Comparison of ENCODE assay signal across 2 cellular contexts in the genomic region with DNA sequence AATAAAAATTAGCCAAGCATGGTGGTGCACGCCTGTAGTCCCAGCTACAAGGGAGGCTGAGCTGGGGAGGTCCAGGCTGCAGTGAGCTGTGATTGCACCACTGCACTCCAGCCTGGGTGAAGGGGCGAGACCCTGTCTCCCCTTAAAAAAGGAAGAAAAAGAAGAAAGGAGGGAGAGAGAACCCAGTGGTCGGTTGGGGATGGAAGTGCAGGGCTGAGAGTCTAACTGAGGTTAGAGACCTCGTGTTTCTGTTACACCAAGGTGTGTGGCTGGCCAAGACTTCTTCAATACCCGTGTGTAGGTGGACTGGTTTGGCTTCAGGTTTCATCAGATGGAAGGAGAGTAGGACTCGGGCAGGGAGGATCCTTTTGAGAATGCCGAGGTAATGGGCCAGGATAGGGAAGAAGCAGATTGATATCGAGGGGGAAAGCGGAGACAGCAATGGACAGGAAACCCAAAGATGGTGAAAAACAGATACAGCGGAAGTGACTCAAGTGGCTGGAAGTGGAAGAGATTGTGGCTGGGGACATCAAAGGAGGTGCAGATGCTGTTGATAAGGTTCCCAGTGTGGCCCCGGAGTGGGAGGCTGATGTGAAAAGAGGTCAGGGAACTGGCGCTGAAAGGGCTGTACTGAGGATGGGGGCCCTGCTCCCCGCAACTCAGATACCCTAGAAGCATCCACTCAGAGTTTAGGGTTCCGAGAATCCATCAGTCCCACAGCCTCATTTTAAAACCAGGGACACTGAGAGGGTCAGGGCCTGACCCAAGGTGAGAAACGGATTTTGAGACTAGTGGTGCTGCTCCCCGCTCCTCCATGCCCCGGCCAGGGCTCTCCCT.
TF ChIP-seq lines count a peak whose summit lies in the region.

No MANE protein-coding gene starts in this region.

TF ChIP-seq in K562, 482 proteins besides CTCF, POLR2A, EP300 and RAD21 (continues in another document):
- TF ChIP-seq HES1 (IDR thresholded peaks at IDR 0.05; ENCODE audit: low read depth) (no peak), NUFIP1 (IDR thresholded peaks at IDR 0.05; ENCODE audit: partially characterized antibody) (no peak), ZC3H4 (CRISPR knock-in tag; IDR thresholded peaks at IDR 0.05; ENCODE audit: borderline replicate concordance) (no peak; the same call in 1 of the 2 replicates), NCOA4 (IDR thresholded peaks at IDR 0.05; ENCODE audit: partially characterized antibody) (no peak), ZBTB49 (CRISPR knock-in tag; IDR thresholded peaks at IDR 0.05; ENCODE audit: borderline replicate concordance) (no peak), RBM15 (IDR thresholded peaks at IDR 0.05; ENCODE audit: insufficient read depth, low read length) (no peak), CBFA2T2 (conservative IDR thresholded peaks at IDR 0.05) (peak; percentile 72), ZNF75A (CRISPR knock-in tag; IDR thresholded peaks at IDR 0.05) (no peak), ZBTB11 (CRISPR knock-in tag; IDR thresholded peaks at IDR 0.05) (peak in 2 of 3 experiments; percentile 64 to 90; a peak in 4 of 6 replicates), ZNF354B (CRISPR knock-in tag; IDR thresholded peaks at IDR 0.05) (no peak), ZNF764 (CRISPR knock-in tag; IDR thresholded peaks at IDR 0.05; ENCODE audit: low read depth) (peak; percentile 54; the same call in 1 of the 2 replicates), ZNF57 (CRISPR knock-in tag; IDR thresholded peaks at IDR 0.05) (no peak), DIDO1 (tag; IDR thresholded peaks at IDR 0.05; ENCODE audit: low read depth) (no peak), ZFP36 (IDR thresholded peaks at IDR 0.05; ENCODE audit: low read depth, low read length, partially characterized antibody) (peak; percentile 18)
- TF ChIP-seq, protein P1, sequence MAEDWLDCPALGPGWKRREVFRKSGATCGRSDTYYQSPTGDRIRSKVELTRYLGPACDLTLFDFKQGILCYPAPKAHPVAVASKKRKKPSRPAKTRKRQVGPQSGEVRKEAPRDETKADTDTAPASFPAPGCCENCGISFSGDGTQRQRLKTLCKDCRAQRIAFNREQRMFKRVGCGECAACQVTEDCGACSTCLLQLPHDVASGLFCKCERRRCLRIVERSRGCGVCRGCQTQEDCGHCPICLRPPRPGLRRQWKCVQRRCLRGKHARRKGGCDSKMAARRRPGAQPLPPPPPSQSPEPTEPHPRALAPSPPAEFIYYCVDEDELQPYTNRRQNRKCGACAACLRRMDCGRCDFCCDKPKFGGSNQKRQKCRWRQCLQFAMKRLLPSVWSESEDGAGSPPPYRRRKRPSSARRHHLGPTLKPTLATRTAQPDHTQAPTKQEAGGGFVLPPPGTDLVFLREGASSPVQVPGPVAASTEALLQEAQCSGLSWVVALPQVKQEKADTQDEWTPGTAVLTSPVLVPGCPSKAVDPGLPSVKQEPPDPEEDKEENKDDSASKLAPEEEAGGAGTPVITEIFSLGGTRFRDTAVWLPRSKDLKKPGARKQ (CRISPR knock-in tag; IDR thresholded peaks at IDR 0.05), result no peak

TF ChIP-seq in HEK293T, 16 proteins besides CTCF, POLR2A, EP300 and RAD21:
- no peak for TF ChIP-seq SP1 (IDR thresholded peaks at IDR 0.05)
- no peak for TF ChIP-seq SUZ12 (IDR thresholded peaks at IDR 0.05)
- no peak for TF ChIP-seq ZNF384 (IDR thresholded peaks at IDR 0.05)
- TF ChIP-seq PKNOX1 (IDR thresholded peaks at IDR 0.05), result no peak
- TF ChIP-seq NFRKB (IDR thresholded peaks at IDR 0.05), result no peak
- TF ChIP-seq CTBP1 (IDR thresholded peaks at IDR 0.05; ENCODE audit: borderline replicate concordance), result no peak
- TF ChIP-seq ARNT (IDR thresholded peaks at IDR 0.05), result no peak
- TF ChIP-seq TARDBP (IDR thresholded peaks at IDR 0.05), result no peak
- TF ChIP-seq BHLHE40 (IDR thresholded peaks at IDR 0.05; ENCODE audit: borderline replicate concordance), result no peak
- no peak for TF ChIP-seq LEF1 (IDR thresholded peaks at IDR 0.05; ENCODE audit: borderline replicate concordance)
- no peak for TF ChIP-seq FOXM1 (IDR thresholded peaks at IDR 0.05; ENCODE audit: borderline replicate concordance)
